In the genomic region with DNA sequence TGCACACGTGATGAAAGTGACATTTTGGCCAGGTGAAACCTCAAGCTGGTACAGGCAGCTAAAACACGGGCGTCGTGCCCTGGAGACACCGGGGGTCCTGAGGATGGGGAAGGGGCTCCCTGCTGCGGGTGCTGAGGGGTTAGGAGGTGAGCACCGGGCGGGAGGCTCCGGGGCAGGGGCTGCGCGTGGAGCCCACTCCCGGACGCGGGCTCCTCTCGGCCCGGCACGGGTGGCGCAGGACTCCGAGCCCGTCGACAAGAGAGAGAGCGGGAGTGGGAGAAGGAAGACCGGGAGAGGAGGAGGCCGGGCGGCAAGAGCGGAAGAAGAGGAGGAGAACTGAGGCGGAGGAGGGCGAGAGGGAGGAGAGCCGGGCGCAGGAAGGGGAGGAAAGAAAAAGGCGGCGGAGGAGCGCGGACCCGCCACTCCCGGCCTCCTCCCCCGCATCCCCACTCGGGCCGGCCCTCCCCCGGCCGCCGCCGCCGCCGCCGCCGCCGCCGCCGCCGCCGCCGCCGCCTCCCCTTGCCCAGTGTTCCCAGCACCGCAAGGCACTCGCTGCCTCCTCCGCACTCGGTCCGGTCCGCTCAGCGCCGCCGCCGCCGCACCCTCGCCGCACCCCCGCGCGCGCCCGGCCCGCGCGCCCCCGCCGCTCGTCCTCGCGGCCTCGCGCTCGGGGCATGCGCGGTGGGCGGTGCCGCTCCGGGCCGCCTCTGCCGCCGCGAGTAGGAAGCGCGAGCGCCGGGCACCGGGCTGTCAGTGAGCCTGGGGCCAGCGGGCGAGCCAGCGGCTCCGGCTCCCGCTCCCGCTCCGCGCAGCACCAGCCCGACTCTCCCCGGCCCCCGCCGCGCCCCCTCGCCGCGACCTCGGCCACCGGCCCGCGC, we compare ENCODE assay signal across 8 cellular contexts. TPM values are rescaled to one million over a fixed set of nuclear protein-coding genes. Genes with fewer than 3 reads are reported as not detected.
DNase-seq lines count a peak whose midpoint lies in the region; ATAC-seq lines count a peak whose summit lies in the region.

A gene (plus strand): TSS at position 750 of the 878 bp plus-strand sequence.

- peak; percentile 19 for DNase-seq in NCI-H2029 (lab: John Stamatoyannopoulos, UW)
- no peak for DNase-seq in NCI-H2029 treated with DMSO at 0.1 percent for 48 hours (lab: John Stamatoyannopoulos, UW)
- DNase-seq in NCI-H748 (lab: John Stamatoyannopoulos, UW; ENCODE audit: unreplicated experiment) = peak; percentile 80
- peak; percentile 52 to 66 (median 52) for DNase-seq in effector memory CD8-positive, alpha-beta T cell
- DNase-seq in medulla oblongata (ENCODE audit: extremely low spot score) = peak; percentile 84
- DNase-seq in stimulated activated CD4-positive, alpha-beta T cell treated with anti-CD3 and anti-CD28 coated beads, TNF-alpha, amount 100 ng/mL, for 48 hours (ENCODE audit: low read depth in 3 of 3) = peak; percentile 47 to 66 (median 52)

- CTCF ChIA-PET in activated CD8-positive, alpha-beta memory T cell treated with anti-CD3 and anti-CD28 coated beads for 36 hours (lab: Charles Lee) = interaction anchor here (0.6 to 0.9 kb wide), 2 partner anchors 8 to 9 kb away, joined by 3 read pairs; no protein-coding TSS in a partner anchor

- H3K27me3 Mint-ChIP-seq in effector memory CD8-positive, alpha-beta T cell = no peaks in the 10 kb centered on the region

- peak; percentile 69 for ATAC-seq in HG02973 (IDR thresholded peaks at IDR 0.05; ENCODE audit: unreplicated experiment)
- ATAC-seq in effector memory CD8-positive, alpha-beta T cell (replicated peaks) = peak; percentile 80

- peak within 1 kb of the TSS; percentile 97 to 98 for H3K4me3 Mint-ChIP-seq in effector memory CD8-positive, alpha-beta T cell

- H3K9me3 Mint-ChIP-seq in effector memory CD8-positive, alpha-beta T cell = no peaks in the 10 kb centered on the region

- H3K4me1 Mint-ChIP-seq in effector memory CD8-positive, alpha-beta T cell (ENCODE audit: low read depth in 2 of 2) = peaks cover 27 to 35% of the 10 kb centered on the region in 2 donors

- POLR2A ChIA-PET in activated CD8-positive, alpha-beta memory T cell treated with anti-CD3 and anti-CD28 coated beads for 36 hours (lab: Charles Lee) = interaction anchor here (0.7 to 1.0 kb wide), 3 partner anchors 9 to 114 kb away, joined by 3 to 4 read pairs (median 4); no protein-coding TSS in a partner anchor

- H3K36me3 Mint-ChIP-seq in effector memory CD8-positive, alpha-beta T cell (ENCODE audit: insufficient read depth) = peaks cover 18% of the 10 kb centered on the region

- H3K27ac Mint-ChIP-seq in effector memory CD8-positive, alpha-beta T cell = peak within 1 kb of the TSS; percentile 93 to 95

RNA-seq across cellular contexts. Expression of the gene that starts here (rescaled TPM):
- total RNA-seq in activated CD8-positive, alpha-beta memory T cell treated with anti-CD3 and anti-CD28 coated beads for 36 hours = 10 to 100 TPM; 70.3 to 73.4 TPM
